13 cellular contexts compared by ENCODE assay signal in the genomic region with DNA sequence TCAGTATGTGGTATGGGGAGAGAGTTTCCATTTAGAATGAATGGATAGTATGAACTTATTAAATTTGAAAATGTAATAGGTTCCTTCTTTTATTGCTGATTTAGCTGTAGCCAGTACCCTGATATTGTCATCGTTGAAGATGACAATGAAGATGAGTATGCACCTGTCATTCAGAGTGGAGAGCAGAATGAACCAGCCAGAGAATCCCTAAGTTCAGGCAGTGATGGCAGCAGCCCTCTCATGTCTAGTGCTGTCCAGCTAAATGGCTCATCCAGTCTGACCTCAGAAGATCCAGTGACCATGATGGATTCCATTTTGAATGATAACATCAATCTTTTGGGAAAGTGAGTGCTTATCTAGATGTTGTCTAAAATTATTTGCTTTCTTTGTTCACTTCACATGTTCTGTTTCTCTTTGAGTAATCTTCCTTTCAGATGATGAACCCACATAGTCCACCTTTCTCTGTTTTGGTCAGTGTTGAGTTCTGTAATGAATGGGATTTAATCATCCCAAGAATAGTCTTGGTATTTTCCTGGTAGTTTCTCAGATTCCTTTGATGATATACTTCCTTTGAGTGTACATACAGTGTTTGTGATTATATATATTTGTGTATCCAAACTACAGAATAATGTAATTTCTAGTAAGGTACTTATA. TPM values are rescaled to one million over a fixed set of nuclear protein-coding genes. Genes with fewer than 3 reads are reported as not detected.
DNase-seq lines count a peak whose midpoint lies in the region; ATAC-seq, FAIRE-seq and TF ChIP-seq lines count a peak whose summit lies in the region.
"Had no signal": no experiment of that assay in that cellular context is flagged by ENCODE, and none has a peak within 500 bp of the region (broad histone marks: within the 10 kb centered on the region; RNA-seq: fewer than 3 reads in every experiment).

No MANE protein-coding gene starts in this region.

- H3K36me3 ChIP-seq in naive thymus-derived CD4-positive, alpha-beta T cell (ENCODE audit: control insufficient read depth in 2 of 3, insufficient read depth in 3 of 3, low read length in 3 of 3), result peaks cover 4 to 46% (median 12%) of the 10 kb centered on the region in 3 experiments

- H3K9me3 Mint-ChIP-seq in CD14-positive monocyte, result no peaks in the 10 kb centered on the region
- H3K9me3 Mint-ChIP-seq in naive thymus-derived CD4-positive, alpha-beta T cell, result no peaks in the 10 kb centered on the region

- H3K27me3 ChIP-seq in naive thymus-derived CD4-positive, alpha-beta T cell (ENCODE audit: control insufficient read depth in 2 of 2, insufficient read depth in 2 of 2, low read length in 2 of 2), result no peaks in the 10 kb centered on the region
- H3K27me3 ChIP-seq: neutrophil had no signal

- H3K4me1 Mint-ChIP-seq in CD14-positive monocyte, result no peaks in the 10 kb centered on the region
- peaks cover 1 to 19% (median 12%) of the 10 kb centered on the region in 7 donors for H3K4me1 Mint-ChIP-seq in naive thymus-derived CD4-positive, alpha-beta T cell

- POLR2A ChIA-PET in naive thymus-derived CD4-positive, alpha-beta T cell (lab: Charles Lee), result interaction anchor here (1.6 kb wide), 1 partner anchor 48 kb away, joined by 6 read pairs; a partner anchor contains a TSS

- no peaks in the 10 kb centered on the region for H3K27me3 Mint-ChIP-seq in CD14-positive monocyte (ENCODE audit: low read depth in 3 of 3)
- no peaks in the 10 kb centered on the region for H3K27me3 Mint-ChIP-seq in naive thymus-derived CD4-positive, alpha-beta T cell

- no peak overlapping the region for H3K4me3 Mint-ChIP-seq in CD14-positive monocyte
- no peak overlapping the region for H3K4me3 Mint-ChIP-seq in naive thymus-derived CD4-positive, alpha-beta T cell

- no peak overlapping the region for H3K4me3 ChIP-seq in naive thymus-derived CD4-positive, alpha-beta T cell (ENCODE audit: low read length)
- H3K4me3 ChIP-seq: left ventricle myocardium inferior had no signal

- FAIRE-seq in D721Med (lab: Jason Lieb, UNC), result peak; percentile 61

- ATAC-seq in GM19023 (IDR thresholded peaks at IDR 0.05; ENCODE audit: unreplicated experiment) (peak; percentile 88), HG02571 (IDR thresholded peaks at IDR 0.05; ENCODE audit: unreplicated experiment) (peak; percentile 95), HG03342 (IDR thresholded peaks at IDR 0.05; ENCODE audit: unreplicated experiment) (peak; percentile 71)
- ATAC-seq in naive thymus-derived CD4-positive, alpha-beta T cell, result no peak

- H3K9me3 ChIP-seq in naive thymus-derived CD4-positive, alpha-beta T cell (ENCODE audit: control insufficient read depth in 2 of 3, low read length in 3 of 3), result no peaks in the 10 kb centered on the region
- H3K9me3 ChIP-seq: left ventricle myocardium inferior, neutrophil had no signal

- intact Hi-C loops in CD14-positive monocyte (cut with micrococcal nuclease), result no loop called here
- intact Hi-C loops in naive thymus-derived CD4-positive, alpha-beta T cell (cut with micrococcal nuclease), result no loop called here

- DNase-seq in D721Med (ENCODE audit: insufficient read length, low spot score) (no peak), CD14-positive monocyte (ENCODE audit: low spot score) (no peak), ureter (ENCODE audit: low spot score) (no peak), EL (no peak)
- DNase-seq in naive thymus-derived CD4-positive, alpha-beta T cell, result no peak
- DNase-seq: ACHN, DMS53, left ventricle myocardium inferior, NCI-H1930 had no signal

- H3K4me1 ChIP-seq in naive thymus-derived CD4-positive, alpha-beta T cell (ENCODE audit: control insufficient read depth in 2 of 2, insufficient read depth in 2 of 2, low read length in 2 of 2), result no peaks in the 10 kb centered on the region

- TF ChIP-seq CTCF in D721Med (IDR thresholded peaks at IDR 0.05; ENCODE audit: insufficient read depth, missing control alignments) (no peak), CD14-positive monocyte (IDR thresholded peaks at IDR 0.05) (no peak)

- peaks cover 50 to 64% of the 10 kb centered on the region in 2 donors for H3K36me3 Mint-ChIP-seq in CD14-positive monocyte
- peaks cover 16 to 58% (median 51%) of the 10 kb centered on the region in 5 donors for H3K36me3 Mint-ChIP-seq in naive thymus-derived CD4-positive, alpha-beta T cell

- H3K27ac Mint-ChIP-seq in CD14-positive monocyte, result no peak overlapping the region
- no peak overlapping the region for H3K27ac Mint-ChIP-seq in naive thymus-derived CD4-positive, alpha-beta T cell

- CTCF ChIA-PET in naive thymus-derived CD4-positive, alpha-beta T cell (lab: Charles Lee), result no interaction called here

- no peak overlapping the region for H3K27ac ChIP-seq in naive thymus-derived CD4-positive, alpha-beta T cell (ENCODE audit: low read depth, low read length)
- H3K27ac ChIP-seq: left ventricle myocardium inferior, neutrophil had no signal

RNA-seq across cellular contexts. Expression of a gene that starts 23.3 kb away (rescaled TPM):
- polyA plus RNA-seq in CD14-positive monocyte, result 1 to 10 TPM; 2.3 to 2.6 TPM
- 10.3 TPM for total RNA-seq in ureter
- total RNA-seq in naive thymus-derived CD4-positive, alpha-beta T cell, result 10 to 100 TPM; 12.5 to 32.4 (median 26.5) TPM
- polyA plus RNA-seq in naive thymus-derived CD4-positive, alpha-beta T cell, result 10 to 100 TPM; 18.1 to 45.4 TPM

RNA-seq across cellular contexts. Expression of a gene that starts 48.9 kb away (rescaled TPM):
- polyA plus RNA-seq in CD14-positive monocyte, result 100 to 1,000 TPM; 125 to 161 TPM
- total RNA-seq in ureter, result 132 TPM
- total RNA-seq in naive thymus-derived CD4-positive, alpha-beta T cell, result 100 to 1,000 TPM in 4 of 5 experiments, 10 to 100 TPM in 1; 63.7 to 139 (median 130) TPM
- 100 to 1,000 TPM; 117 to 141 TPM for polyA plus RNA-seq in naive thymus-derived CD4-positive, alpha-beta T cell
